ENCODE assay signal across 16 cellular contexts in the genomic region with DNA sequence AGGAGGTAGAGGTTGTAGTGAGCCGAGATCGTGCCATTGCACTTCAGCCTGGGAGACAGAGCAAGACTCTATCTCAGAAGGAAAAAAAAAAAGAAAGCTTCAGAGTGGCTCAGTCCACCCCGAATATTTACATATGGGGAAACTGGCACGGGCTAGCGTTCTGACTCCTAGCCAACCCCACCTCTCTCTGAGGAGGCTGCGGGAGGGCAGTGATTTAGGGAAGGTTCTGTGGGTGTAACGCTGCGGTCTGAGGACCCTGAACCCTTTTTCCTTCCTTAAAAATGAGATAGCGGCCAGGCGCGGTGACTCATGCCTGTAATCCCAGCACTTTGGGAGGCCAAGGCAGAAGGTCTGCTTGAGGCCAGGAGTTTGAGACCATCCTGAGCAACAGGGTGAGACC. TPM values are rescaled to one million over a fixed set of nuclear protein-coding genes. Genes with fewer than 3 reads are reported as not detected.
DNase-seq lines count a peak whose midpoint lies in the region; ATAC-seq, FAIRE-seq and TF ChIP-seq lines count a peak whose summit lies in the region.
"Had no signal": no experiment of that assay in that cellular context is flagged by ENCODE, and none has a peak within 500 bp of the region (broad histone marks: within the 10 kb centered on the region; RNA-seq: fewer than 3 reads in every experiment).

No MANE protein-coding gene starts in this region.

- H3K27ac Mint-ChIP-seq in astrocyte (ENCODE audit: unreplicated experiment) = no peak overlapping the region
- H3K27ac Mint-ChIP-seq in naive thymus-derived CD8-positive, alpha-beta T cell = no peak overlapping the region
- H3K27ac Mint-ChIP-seq: nephron; stimulated activated effector memory CD8-positive, alpha-beta T cell treated with anti-CD3 and anti-CD28 coated beads, Interleukin-12 subunit alpha, Interleukin-12 subunit beta, amount 100 ng/mL, for 72 hours had no signal

- ATAC-seq in naive thymus-derived CD8-positive, alpha-beta T cell = no peak
- ATAC-seq: stimulated activated effector memory CD8-positive, alpha-beta T cell treated with anti-CD3 and anti-CD28 coated beads, Interleukin-12 subunit alpha, Interleukin-12 subunit beta, amount 100 ng/mL, for 72 hours had no signal

- 64 to 67% methylated on average over 11 of the region's 11 CpGs for WGBS in lower leg skin, 2 donors

- peaks cover 10% of the 10 kb centered on the region for H3K4me1 ChIP-seq in astrocyte (ENCODE audit: insufficient read depth, low read length)

- H3K4me3 ChIP-seq in astrocyte (ENCODE audit: insufficient read depth, low read depth, low read length) = no peak overlapping the region
- no peak overlapping the region for H3K4me3 ChIP-seq in lower leg skin (ENCODE audit: low read depth, poor library complexity, severe bottlenecking)
- H3K4me3 ChIP-seq: ascending aorta had no signal

- POLR2A ChIA-PET in naive thymus-derived CD8-positive, alpha-beta T cell (lab: Charles Lee) = interaction anchor here (0.6 kb wide), 1 partner anchor 9 kb away, joined by 4 read pairs; no protein-coding TSS in a partner anchor

- peak; percentile 62 for DNase-seq in SIG-M5 treated with dmso at 0.1 percent for 504 hours (lab: John Stamatoyannopoulos, UW; ENCODE audit: unreplicated experiment)
- no peak for DNase-seq in SIG-M5 (lab: John Stamatoyannopoulos, UW)
- peak; percentile 53 for DNase-seq in astrocyte (ENCODE audit: low read depth)
- DNase-seq in lower leg skin (ENCODE audit: low spot score in 2 of 2) = peak; percentile 59 to 90
- no peak for DNase-seq in SW 1271 (lab: John Stamatoyannopoulos, UW)
- DNase-seq in naive thymus-derived CD8-positive, alpha-beta T cell = no peak
- DNase-seq in HuH-7 (ENCODE audit: low spot score) = no peak
- DNase-seq in NCI-H69 (lab: John Stamatoyannopoulos, UW) = no peak
- DNase-seq: 8988T; activated T-cell treated with anti-CD3 and anti-CD28 coated beads, Interleukin-2, amount 50 U/mL, for 1 hour; NCI-H1417; NK-92 treated with Interleukin-12 subunit alpha and Interleukin-12 subunit beta, amount 100 ng/mL, for 24 hours had no signal

- H3K9me3 ChIP-seq in astrocyte (ENCODE audit: insufficient read depth, low read depth, low read length) = no peaks in the 10 kb centered on the region
- H3K9me3 ChIP-seq: ascending aorta had no signal

- H3K79me2 ChIP-seq in astrocyte (ENCODE audit: insufficient read depth, low read length) = peaks cover 2% of the 10 kb centered on the region

- TF ChIP-seq CTCF in astrocyte (IDR thresholded peaks at IDR 0.05; ENCODE audit: insufficient read depth, low read depth, low read length) (no peak), lower leg skin (IDR thresholded peaks at IDR 0.05) (no peak)

- peaks cover 18% of the 10 kb centered on the region for H3K27me3 Mint-ChIP-seq in astrocyte (ENCODE audit: low read depth, unreplicated experiment)
- H3K27me3 Mint-ChIP-seq in naive thymus-derived CD8-positive, alpha-beta T cell = peaks cover 5 to 53% (median 10%) of the 10 kb centered on the region in 5 donors

- H4K20me1 ChIP-seq in astrocyte (ENCODE audit: insufficient read depth, low read length) = peaks cover 17% of the 10 kb centered on the region

- no peaks in the 10 kb centered on the region for H3K4me1 Mint-ChIP-seq in astrocyte (ENCODE audit: low read depth, unreplicated experiment)
- H3K4me1 Mint-ChIP-seq in naive thymus-derived CD8-positive, alpha-beta T cell = peaks cover 2 to 19% (median 9%) of the 10 kb centered on the region in 4 donors
- H3K4me1 Mint-ChIP-seq: nephron had no signal

- H3K9me3 Mint-ChIP-seq in astrocyte (ENCODE audit: unreplicated experiment) = no peaks in the 10 kb centered on the region
- H3K9me3 Mint-ChIP-seq in naive thymus-derived CD8-positive, alpha-beta T cell = no peaks in the 10 kb centered on the region
- H3K9me3 Mint-ChIP-seq: nephron; stimulated activated effector memory CD8-positive, alpha-beta T cell treated with anti-CD3 and anti-CD28 coated beads, Interleukin-12 subunit alpha, Interleukin-12 subunit beta, amount 100 ng/mL, for 72 hours had no signal

- H3K4me3 Mint-ChIP-seq in astrocyte (ENCODE audit: unreplicated experiment) = no peak overlapping the region
- H3K4me3 Mint-ChIP-seq in naive thymus-derived CD8-positive, alpha-beta T cell = peak overlapping the region in 1 of 10 donors; percentile 50
- H3K4me3 Mint-ChIP-seq: nephron; stimulated activated effector memory CD8-positive, alpha-beta T cell treated with anti-CD3 and anti-CD28 coated beads, Interleukin-12 subunit alpha, Interleukin-12 subunit beta, amount 100 ng/mL, for 72 hours had no signal

- no peaks in the 10 kb centered on the region for H3K36me3 ChIP-seq in astrocyte (ENCODE audit: insufficient read depth, low read length)
- H3K36me3 ChIP-seq: ascending aorta had no signal

- intact Hi-C loops in lower leg skin (cut with DNase I; ENCODE audit: low total_unique reads) = no loop called here

- H3K4me2 ChIP-seq in astrocyte (ENCODE audit: low read length) = no peak overlapping the region

- no peak overlapping the region for H3K27ac ChIP-seq in astrocyte (ENCODE audit: low read depth, low read length)
- H3K27ac ChIP-seq: ascending aorta, VCaP had no signal

- H2AFZ ChIP-seq in astrocyte (ENCODE audit: low read depth, low read length) = no peak overlapping the region

- H3K36me3 Mint-ChIP-seq in astrocyte (ENCODE audit: low read depth, unreplicated experiment) = no peaks in the 10 kb centered on the region
- H3K36me3 Mint-ChIP-seq in naive thymus-derived CD8-positive, alpha-beta T cell = no peaks in the 10 kb centered on the region
- H3K36me3 Mint-ChIP-seq: stimulated activated effector memory CD8-positive, alpha-beta T cell treated with anti-CD3 and anti-CD28 coated beads, Interleukin-12 subunit alpha, Interleukin-12 subunit beta, amount 100 ng/mL, for 72 hours had no signal

- FAIRE-seq in astrocyte (lab: Jason Lieb, UNC) = no peak

- H3K27me3 ChIP-seq in astrocyte (ENCODE audit: insufficient read depth, low read length) = peaks cover 2% of the 10 kb centered on the region

- no peak for TF ChIP-seq POLR2A in lower leg skin (IDR thresholded peaks at IDR 0.05)

- no peak overlapping the region for H3K9ac ChIP-seq in astrocyte (ENCODE audit: low read length)

RNA-seq across cellular contexts. Expression of gene LRRC25, which starts 5.0 kb away (rescaled TPM):
- not detected in 2 replicates for total RNA-seq in astrocyte
- total RNA-seq in lower leg skin = 1 to 10 TPM in 3 of 4 donors, not detected in 1; 1.2 to 3.4 (median 2.2) TPM
- total RNA-seq in naive thymus-derived CD8-positive, alpha-beta T cell = under 1 TPM; 0.16 to 0.39 TPM
- under 1 TPM in 2 of 3 donors, not detected in 1; 0.13 to 0.26 TPM for polyA plus RNA-seq in naive thymus-derived CD8-positive, alpha-beta T cell

RNA-seq across cellular contexts. Expression of gene GDF15, which starts 6.5 kb away (rescaled TPM):
- 20.5 and 23.2 TPM in 2 replicates for total RNA-seq in astrocyte
- 1 to 10 TPM in 2 of 4 donors, under 1 TPM in 1, not detected in 1; 0.49 to 5.1 (median 4.5) TPM for total RNA-seq in lower leg skin
- not detected for total RNA-seq in naive thymus-derived CD8-positive, alpha-beta T cell
- polyA plus RNA-seq in naive thymus-derived CD8-positive, alpha-beta T cell = not detected

RNA-seq across cellular contexts. Expression of gene SSBP4, which starts 26.8 kb away (rescaled TPM):
- 51.2 and 56.6 TPM in 2 replicates for total RNA-seq in astrocyte
- total RNA-seq in lower leg skin = 10 to 100 TPM; 28.8 to 42.0 (median 36.0) TPM
- total RNA-seq in naive thymus-derived CD8-positive, alpha-beta T cell = 10 to 100 TPM; 41.3 to 45.4 TPM
- 10 to 100 TPM; 48.1 to 78.8 (median 61.1) TPM for polyA plus RNA-seq in naive thymus-derived CD8-positive, alpha-beta T cell

RNA-seq across cellular contexts. Expression of gene ISYNA1, which starts 45.5 kb away (rescaled TPM):
- total RNA-seq in astrocyte = 128 and 153 TPM in 2 replicates
- total RNA-seq in lower leg skin = 10 to 100 TPM; 16.9 to 29.9 (median 22.3) TPM
- 10 to 100 TPM; 62.5 to 63.7 TPM for total RNA-seq in naive thymus-derived CD8-positive, alpha-beta T cell
- polyA plus RNA-seq in naive thymus-derived CD8-positive, alpha-beta T cell = 10 to 100 TPM; 28.3 to 53.2 (median 40.4) TPM

RNA-seq across cellular contexts. Expression of gene PGPEP1, which starts 52.0 kb away (rescaled TPM):
- total RNA-seq in astrocyte (20.6 and 28.4 TPM in 2 replicates), lower leg skin (1 to 10 TPM; 2.4 to 7.1 (median 4.8) TPM)
- 10 to 100 TPM; 55.9 to 61.0 TPM for total RNA-seq in naive thymus-derived CD8-positive, alpha-beta T cell
- 10 to 100 TPM in 1 of 3 donors, 1 to 10 TPM in 2; 9.3 to 11.9 (median 9.7) TPM for polyA plus RNA-seq in naive thymus-derived CD8-positive, alpha-beta T cell

Comparison
In these comparisons a context has a peak if more than half of its experiments do, and no peak if none do; other contexts are left out.
1. DNase-seq: peak in SIG-M5 treated with dmso at 0.1 percent for 504 hours (single experiment), astrocyte (single experiment) and lower leg skin (2 of 2); none in SIG-M5 (single experiment), SW 1271 (0 of 2), naive thymus-derived CD8-positive, alpha-beta T cell (0 of 10), HuH-7 (single experiment) and NCI-H69 (single experiment).